In the genomic region with DNA sequence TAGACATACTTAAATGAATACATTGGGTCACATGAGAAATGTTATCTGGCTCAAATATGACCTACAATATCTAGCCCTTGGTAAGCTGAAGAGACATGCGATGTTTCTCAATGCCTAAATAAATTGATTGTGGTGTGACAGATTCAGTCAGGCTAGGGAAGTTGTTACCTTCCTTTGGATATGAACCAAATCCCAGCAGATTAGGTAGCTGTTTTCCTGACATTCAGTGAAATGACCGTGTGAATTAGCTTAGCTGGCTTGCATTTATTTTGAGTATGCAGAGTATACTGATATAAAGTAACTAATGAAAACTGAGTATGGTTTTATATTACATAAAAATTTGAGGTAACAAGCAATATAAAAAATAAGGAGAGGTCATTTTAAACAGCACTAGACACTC, we compare ENCODE assay signal across 26 cellular contexts.
"Had no signal": no experiment of that assay in that cellular context is flagged by ENCODE, and none has a peak within 500 bp of the region (broad histone marks: within the 10 kb centered on the region; RNA-seq: fewer than 3 reads in every experiment).

No MANE protein-coding gene starts in this region.

- FAIRE-seq: frontal cortex had no signal

- H3K36me3 ChIP-seq: colonic mucosa, esophagus muscularis mucosa, gastroesophageal sphincter, heart left ventricle, lower lobe of right lung had no signal

- H3K9me3 ChIP-seq: colonic mucosa, lower lobe of right lung had no signal

- H3K4me3 Mint-ChIP-seq: dendritic cell treated with granulocyte-macrophage colony-stimulating factor and Interleukin-4, amounts not matched to agents 40 ng/mL and 50 ng/mL, for 4 days; effector memory CD8-positive, alpha-beta T cell; endodermal cell; immature natural killer cell; memory B cell had no signal

- H3K27ac ChIP-seq: colonic mucosa, esophagus muscularis mucosa, foreskin keratinocyte, gastroesophageal sphincter, hepatocyte, lower lobe of right lung had no signal

- ATAC-seq: effector memory CD8-positive, alpha-beta T cell; foreskin keratinocyte; gastroesophageal sphincter; heart left ventricle; left colon; left lobe of liver; left ventricle myocardium superior; lower lobe of right lung had no signal

- H3K36me3 Mint-ChIP-seq: immature natural killer cell, memory B cell had no signal

- H3K4me2 ChIP-seq: hepatocyte had no signal

- H2AFZ ChIP-seq: hepatocyte had no signal

- H3K27me3 ChIP-seq: colonic mucosa, esophagus muscularis mucosa, foreskin keratinocyte, gastroesophageal sphincter, heart left ventricle, hepatocyte had no signal

- H3K27me3 Mint-ChIP-seq: dendritic cell treated with granulocyte-macrophage colony-stimulating factor and Interleukin-4, amounts not matched to agents 40 ng/mL and 50 ng/mL, for 4 days; effector memory CD8-positive, alpha-beta T cell; memory B cell had no signal

- H3K4me3 ChIP-seq: colonic mucosa, esophagus muscularis mucosa, gastroesophageal sphincter, heart left ventricle, hepatocyte, lower lobe of right lung had no signal

- H3K9me3 Mint-ChIP-seq: effector memory CD8-positive, alpha-beta T cell had no signal

- H3K27ac Mint-ChIP-seq: dendritic cell treated with granulocyte-macrophage colony-stimulating factor and Interleukin-4, amounts not matched to agents 40 ng/mL and 50 ng/mL, for 4 days; effector memory CD8-positive, alpha-beta T cell; endodermal cell; immature natural killer cell; memory B cell had no signal

- H3K79me2 ChIP-seq: hepatocyte had no signal

- H3K4me1 Mint-ChIP-seq: endodermal cell, immature natural killer cell, memory B cell had no signal

- DNase-seq: cerebellar nuclear complex; colonic mucosa; cortex of kidney; effector CD8-positive, alpha-beta T cell; effector memory CD8-positive, alpha-beta T cell; endodermal cell; foreskin keratinocyte; heart left ventricle; hypothalamus; immature natural killer cell; islet precursor cell; kidney; kidney glomerular epithelial cell; left colon; left ventricle myocardium superior; lower lobe of right lung; mammary epithelial cell; mesendoderm; midbrain had no signal

- H3K4me1 ChIP-seq: colonic mucosa, esophagus muscularis mucosa, foreskin keratinocyte, lower lobe of right lung had no signal
